In genomic region chr3:49873623-49874022, GRCh38 we compare ENCODE assay signal across 1 cellular context.
TF ChIP-seq lines count a peak whose summit lies in the region.

No MANE protein-coding gene starts in this region.

TF ChIP-seq in SK-N-SH treated with all-trans-retinoic acid at 6 μM for 48 hours, 23 proteins besides CTCF, POLR2A, EP300 and RAD21 (continued from another document):
- TF ChIP-seq CSRNP3 (CRISPR knock-in tag; IDR thresholded peaks at IDR 0.05) (no peak), ZC3H10 (CRISPR knock-in tag; IDR thresholded peaks at IDR 0.05) (no peak), ISL1 (CRISPR knock-in tag; IDR thresholded peaks at IDR 0.05) (no peak), ARNTL (CRISPR knock-in tag; IDR thresholded peaks at IDR 0.05; ENCODE audit: borderline replicate concordance, low read depth) (no peak), ZFP3 (CRISPR knock-in tag; IDR thresholded peaks at IDR 0.05) (no peak), GLIS3 (CRISPR knock-in tag; IDR thresholded peaks at IDR 0.05) (no peak), PATZ1 (CRISPR knock-in tag; IDR thresholded peaks at IDR 0.05; ENCODE audit: borderline replicate concordance) (no peak)
